Comparison of ENCODE assay signal across 15 cellular contexts in genomic region chr15:72991026-72991425, GRCh38.
"Had no signal": no experiment of that assay in that cellular context is flagged by ENCODE, and none has a peak within 500 bp of the region (broad histone marks: within the 10 kb centered on the region; RNA-seq: fewer than 3 reads in every experiment).

No MANE protein-coding gene starts in this region.

- H3K36me3 ChIP-seq: transverse colon, vagina had no signal

- H3K4me2 ChIP-seq: hepatocyte had no signal

- H3K27me3 ChIP-seq: transverse colon, vagina had no signal

- H2AFZ ChIP-seq: hepatocyte had no signal

- H3K79me2 ChIP-seq: hepatocyte had no signal

- H3K27ac ChIP-seq: hepatocyte, skin epidermis, vagina had no signal

- DNase-seq: activated CD4-positive, alpha-beta T cell treated with anti-CD3 and anti-CD28 coated beads, Interleukin-2, amount 10 ng/mL, durations not matched to agents 24 days and 14 days; activated CD4-positive, CD25-positive, alpha-beta regulatory T cell; activated CD8-positive, alpha-beta memory T cell treated with anti-CD3 and anti-CD28 coated beads for 24 hours; activated gamma-delta T cell treated with Interleukin-2 at 50 U/mL for 16 hours; activated naive CD8-positive, alpha-beta T cell treated with anti-CD3 and anti-CD28 coated beads for 36 hours; amygdala; nephron progenitor cell; occipital lobe; right cardiac atrium; stimulated activated CD4-positive, alpha-beta T cell treated with anti-CD3 and anti-CD28 coated beads, Interleukin-4, amount 100 ng/mL, for 24 hours; stimulated activated naive CD4-positive, alpha-beta T cell treated with Interleukin-2 at 50 U/mL for 16 hours; transverse colon had no signal

- H3K4me3 ChIP-seq: hepatocyte, skin epidermis, transverse colon, vagina had no signal

- H3K9me3 ChIP-seq: transverse colon, vagina had no signal
